Comparison of ENCODE assay signal across 9 cellular contexts in genomic region chr15:96344706-96345559, GRCh38. TPM values are rescaled to one million over a fixed set of nuclear protein-coding genes. Genes with fewer than 3 reads are reported as not detected.
DNase-seq lines count a peak whose midpoint lies in the region; ATAC-seq and TF ChIP-seq lines count a peak whose summit lies in the region.
"Had no signal": no experiment of that assay in that cellular context is flagged by ENCODE, and none has a peak within 500 bp of the region (broad histone marks: within the 10 kb centered on the region; RNA-seq: fewer than 3 reads in every experiment).

No MANE protein-coding gene starts in this region.

- WGBS in transverse colon (ENCODE audit: low coverage in 1 of 2), 2 donors: 25 to 57% methylated on average over 3 to 22 of the region's 22 CpGs

- peak overlapping the region; percentile 94 to 98 (median 96) for H3K27ac ChIP-seq in transverse colon

- H3K4me1 ChIP-seq in transverse colon: peaks cover 0 to 55% (median 36%) of the 10 kb centered on the region in 4 donors

- peaks cover 9% of the 10 kb centered on the region for H3K27me3 ChIP-seq in transverse colon

- in situ Hi-C loops in transverse colon (cut with MboI; ENCODE audit: low pct_ligation_motif_present in 1 of 4, low pct_unique_long_range_greater_than_20kb in 1 of 4, low sequenced_read_pairs in 3 of 4): loop anchor here in 2 of 4 donors (25.0 kb wide), 1 partner anchor 1083 kb away; no protein-coding TSS in a partner anchor

- peak overlapping the region; percentile 94 to 97 (median 95) for H3K4me3 Mint-ChIP-seq in nephron

- ATAC-seq in stimulated activated naive CD8-positive, alpha-beta T cell treated with anti-CD3 and anti-CD28 coated beads, Interleukin-15, Interleukin-2, amounts not matched to agents 100 U/mL and 50 U/mL, for 24 hours: no peak
- no peak for ATAC-seq in GM21619 (IDR thresholded peaks at IDR 0.05; ENCODE audit: unreplicated experiment)

- H3K4me3 ChIP-seq in epithelial cell of esophagus (ENCODE audit: low read length) (peak overlapping the region; percentile 68), transverse colon (peak overlapping the region in 1 of 4 donors; percentile 56)

- no peaks in the 10 kb centered on the region for H3K36me3 ChIP-seq in transverse colon

- peaks cover 24% of the 10 kb centered on the region for H3K27me3 Mint-ChIP-seq in nephron (ENCODE audit: low read depth)

- TF ChIP-seq POLR2A in transverse colon (IDR thresholded peaks at IDR 0.05): no peak

- peak overlapping the region; percentile 96 to 100 (median 97) for H3K27ac Mint-ChIP-seq in nephron

- TF ChIP-seq CTCF in epithelial cell of esophagus (IDR thresholded peaks at IDR 0.05; ENCODE audit: insufficient read depth, low read depth, low read length, missing control alignments): no peak
- TF ChIP-seq CTCF in nephron (IDR thresholded peaks at IDR 0.05; ENCODE audit: unreplicated experiment in 3 of 3): no peak
- TF ChIP-seq CTCF in transverse colon (IDR thresholded peaks at IDR 0.05): no peak

- no peaks in the 10 kb centered on the region for H3K9me3 ChIP-seq in transverse colon

- no peaks in the 10 kb centered on the region for H3K9me3 Mint-ChIP-seq in nephron

- DNase-seq in activated CD8-positive, alpha-beta memory T cell treated with anti-CD3 and anti-CD28 coated beads for 24 hours: peak; percentile 48
- DNase-seq in activated CD8-positive, alpha-beta memory T cell treated with anti-CD3 and anti-CD28 coated beads, Interleukin-2, amount 50 U/mL, for 48 hours: no peak
- DNase-seq in epithelial cell of esophagus (ENCODE audit: low read depth) (peak; percentile 41), transverse colon (no peak), NCI-H748 (lab: John Stamatoyannopoulos, UW; ENCODE audit: unreplicated experiment) (no peak)
- no peak for DNase-seq in stimulated activated naive CD8-positive, alpha-beta T cell treated with anti-CD3 and anti-CD28 coated beads, Interleukin-15, Interleukin-2, amounts not matched to agents 100 U/mL and 50 U/mL, for 24 hours
- DNase-seq: stimulated activated CD4-positive, alpha-beta T cell treated with anti-CD3 and anti-CD28 coated beads, Interleukin-1b, Interleukin-23, amount 100 ng/mL, for 48 hours had no signal

- TF ChIP-seq EP300 in transverse colon (IDR thresholded peaks at IDR 0.05; ENCODE audit: low read depth): no peak

- intact Hi-C loops in transverse colon (cut with DNase I; ENCODE audit: low total_unique reads): no loop called here

- H3K36me3 Mint-ChIP-seq in nephron (ENCODE audit: low read depth): peaks cover 74% of the 10 kb centered on the region

- peaks cover 80% of the 10 kb centered on the region for H3K4me1 Mint-ChIP-seq in nephron

RNA-seq across cellular contexts. Expression of gene NR2F2, which starts 14.4 kb away (rescaled TPM):
- 10 to 100 TPM; 11.3 to 29.5 (median 18.4) TPM for total RNA-seq in transverse colon

Comparison
In these comparisons a context has a peak if more than half of its experiments do, and no peak if none do; other contexts are left out.
1. DNase-seq: peak in activated CD8-positive, alpha-beta memory T cell treated with anti-CD3 and anti-CD28 coated beads for 24 hours (single experiment) and epithelial cell of esophagus (single experiment); none in activated CD8-positive, alpha-beta memory T cell treated with anti-CD3 and anti-CD28 coated beads, Interleukin-2, amount 50 U/mL, for 48 hours (single experiment), transverse colon (single experiment), stimulated activated naive CD8-positive, alpha-beta T cell treated with anti-CD3 and anti-CD28 coated beads, Interleukin-15, Interleukin-2, amounts not matched to agents 100 U/mL and 50 U/mL, for 24 hours (single experiment) and NCI-H748 (single experiment).